1 cellular context compared by ENCODE assay signal in the genomic region with DNA sequence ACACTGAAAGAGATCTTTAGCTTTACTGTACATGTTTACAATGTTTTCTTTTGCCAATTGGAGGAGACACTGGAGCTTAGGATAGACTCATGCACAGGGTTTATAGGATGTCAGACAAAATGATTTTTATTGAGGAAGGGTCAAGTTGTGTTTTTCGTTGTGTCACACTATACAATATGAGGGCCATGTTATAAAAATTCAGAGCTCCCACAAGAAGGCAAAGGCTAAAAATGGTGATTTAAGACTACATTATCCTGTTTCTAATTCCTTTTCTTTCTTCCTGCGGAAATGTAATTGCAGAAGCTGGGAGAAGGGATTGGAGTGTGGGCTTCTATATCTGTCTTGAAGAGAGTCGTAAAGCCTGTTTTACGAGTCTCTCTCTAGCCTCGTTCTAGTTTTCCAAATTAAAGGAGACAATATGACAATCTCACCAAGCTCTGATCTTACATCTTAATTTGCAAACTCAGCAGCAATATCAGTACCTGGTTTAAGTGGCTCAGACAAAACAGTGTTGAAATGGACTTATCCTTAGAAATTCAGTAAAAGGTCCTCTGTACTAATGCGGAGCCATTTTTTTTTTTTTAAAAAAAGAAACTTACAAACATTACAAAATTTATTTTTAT.
TF ChIP-seq lines count a peak whose summit lies in the region.

No MANE protein-coding gene starts in this region.

TF ChIP-seq in HEK293T, 16 proteins besides CTCF, POLR2A, EP300 and RAD21 (continued from another document):
- TF ChIP-seq, protein P1, sequence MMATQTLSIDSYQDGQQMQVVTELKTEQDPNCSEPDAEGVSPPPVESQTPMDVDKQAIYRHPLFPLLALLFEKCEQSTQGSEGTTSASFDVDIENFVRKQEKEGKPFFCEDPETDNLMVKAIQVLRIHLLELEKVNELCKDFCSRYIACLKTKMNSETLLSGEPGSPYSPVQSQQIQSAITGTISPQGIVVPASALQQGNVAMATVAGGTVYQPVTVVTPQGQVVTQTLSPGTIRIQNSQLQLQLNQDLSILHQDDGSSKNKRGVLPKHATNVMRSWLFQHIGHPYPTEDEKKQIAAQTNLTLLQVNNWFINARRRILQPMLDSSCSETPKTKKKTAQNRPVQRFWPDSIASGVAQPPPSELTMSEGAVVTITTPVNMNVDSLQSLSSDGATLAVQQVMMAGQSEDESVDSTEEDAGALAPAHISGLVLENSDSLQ (IDR thresholded peaks at IDR 0.05), result peak; percentile 59
- no peak for TF ChIP-seq BHLHE40 (IDR thresholded peaks at IDR 0.05; ENCODE audit: borderline replicate concordance)
- TF ChIP-seq LEF1 (IDR thresholded peaks at IDR 0.05; ENCODE audit: borderline replicate concordance), result no peak
- no peak for TF ChIP-seq ELF4 (IDR thresholded peaks at IDR 0.05)
- TF ChIP-seq FOXM1 (IDR thresholded peaks at IDR 0.05; ENCODE audit: borderline replicate concordance), result no peak
- TF ChIP-seq TARDBP (IDR thresholded peaks at IDR 0.05), result no peak
- no peak for TF ChIP-seq SUZ12 (IDR thresholded peaks at IDR 0.05)
- no peak for TF ChIP-seq L3MBTL2 (conservative IDR thresholded peaks at IDR 0.05)
- no peak for TF ChIP-seq HDGF (IDR thresholded peaks at IDR 0.05; ENCODE audit: borderline replicate concordance)
